ENCODE assay signal across 1 cellular context in the genomic region with DNA sequence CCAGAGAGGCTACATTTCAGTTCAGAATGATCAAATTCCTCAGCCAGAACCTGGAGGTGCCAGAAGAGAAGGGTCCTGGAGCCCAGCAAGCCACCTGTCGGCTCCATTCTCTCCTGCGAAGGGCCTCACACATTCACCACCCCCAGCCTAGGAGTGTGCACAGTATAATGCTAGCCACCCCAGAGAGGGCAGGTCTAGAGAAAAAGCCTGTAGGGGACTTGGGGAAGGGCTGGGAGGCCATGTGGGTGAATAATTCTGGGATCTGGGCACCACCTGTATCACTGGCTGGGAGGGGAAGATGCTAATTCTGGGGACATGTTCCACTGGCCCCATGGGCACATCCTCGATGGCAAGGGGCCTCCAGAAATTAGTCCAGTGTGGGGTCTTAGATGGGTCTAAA.
TF ChIP-seq lines count a peak whose summit lies in the region.

No MANE protein-coding gene starts in this region.

TF ChIP-seq in HepG2, 621 proteins besides CTCF, POLR2A, EP300 and RAD21 (continued from another document):
- TF ChIP-seq SKIL (CRISPR knock-in tag; IDR thresholded peaks at IDR 0.05; ENCODE audit: borderline replicate concordance) (no peak), ZNF33B (CRISPR knock-in tag; IDR thresholded peaks at IDR 0.05) (no peak), ZNF280B (CRISPR knock-in tag; IDR thresholded peaks at IDR 0.05; ENCODE audit: borderline replicate concordance) (no peak), NPAS2 (CRISPR knock-in tag; IDR thresholded peaks at IDR 0.05; ENCODE audit: borderline replicate concordance) (no peak), SALL2 (CRISPR knock-in tag; IDR thresholded peaks at IDR 0.05) (no peak), TEAD2 (CRISPR knock-in tag; IDR thresholded peaks at IDR 0.05) (no peak), POLR2AphosphoS2 (IDR thresholded peaks at IDR 0.05; ENCODE audit: low read depth, low read length) (no peak), SNAPC5 (CRISPR knock-in tag; IDR thresholded peaks at IDR 0.05; ENCODE audit: borderline replicate concordance) (no peak), PPARG (CRISPR knock-in tag; conservative IDR thresholded peaks at IDR 0.05) (no peak), ZNF430 (CRISPR knock-in tag; IDR thresholded peaks at IDR 0.05) (no peak)
- TF ChIP-seq, protein P1, sequence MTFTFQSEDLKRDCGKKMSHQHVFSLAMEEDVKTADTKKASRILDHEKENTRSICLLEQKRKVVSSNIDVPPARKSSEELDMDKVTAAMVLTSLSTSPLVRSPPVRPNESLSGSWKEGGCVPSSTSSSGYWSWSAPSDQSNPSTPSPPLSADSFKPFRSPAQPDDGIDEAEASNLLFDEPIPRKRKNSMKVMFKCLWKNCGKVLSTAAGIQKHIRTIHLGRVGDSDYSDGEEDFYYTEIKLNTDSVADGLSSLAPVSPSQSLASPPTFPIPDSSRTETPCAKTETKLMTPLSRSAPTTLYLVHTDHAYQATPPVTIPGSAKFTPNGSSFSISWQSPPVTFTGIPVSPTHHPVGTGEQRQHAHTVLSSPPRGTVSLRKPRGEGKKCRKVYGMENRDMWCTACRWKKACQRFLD (CRISPR knock-in tag; IDR thresholded peaks at IDR 0.05; ENCODE audit: borderline replicate concordance): no peak
- TF ChIP-seq, protein P2, sequence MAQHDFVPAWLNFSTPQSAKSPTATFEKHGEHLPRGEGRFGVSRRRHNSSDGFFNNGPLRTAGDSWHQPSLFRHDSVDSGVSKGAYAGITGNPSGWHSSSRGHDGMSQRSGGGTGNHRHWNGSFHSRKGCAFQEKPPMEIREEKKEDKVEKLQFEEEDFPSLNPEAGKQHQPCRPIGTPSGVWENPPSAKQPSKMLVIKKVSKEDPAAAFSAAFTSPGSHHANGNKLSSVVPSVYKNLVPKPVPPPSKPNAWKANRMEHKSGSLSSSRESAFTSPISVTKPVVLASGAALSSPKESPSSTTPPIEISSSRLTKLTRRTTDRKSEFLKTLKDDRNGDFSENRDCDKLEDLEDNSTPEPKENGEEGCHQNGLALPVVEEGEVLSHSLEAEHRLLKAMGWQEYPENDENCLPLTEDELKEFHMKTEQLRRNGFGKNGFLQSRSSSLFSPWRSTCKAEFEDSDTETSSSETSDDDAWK (CRISPR knock-in tag; IDR thresholded peaks at IDR 0.05): no peak
